Comparison of ENCODE assay signal across 5 cellular contexts in genomic region chr4:41496980-41497379, GRCh38. TPM values are rescaled to one million over a fixed set of nuclear protein-coding genes. Genes with fewer than 3 reads are reported as not detected.
"Had no signal": no experiment of that assay in that cellular context is flagged by ENCODE, and none has a peak within 500 bp of the region (broad histone marks: within the 10 kb centered on the region; RNA-seq: fewer than 3 reads in every experiment).

No MANE protein-coding gene starts in this region.

- H3K4me3 Mint-ChIP-seq: GM23338, H9 had no signal

- H3K4me1 Mint-ChIP-seq: GM23338 had no signal

- ATAC-seq: GM23338, K562 had no signal

- H3K4me3 ChIP-seq: GM23338, K562 had no signal

- H3K27ac Mint-ChIP-seq: GM23338, H9 had no signal

- DNase-seq: H9, HCEC 1CT, IMR-90 had no signal

RNA-seq across cellular contexts. Expression of gene LIMCH1, which starts 41.0 kb away (rescaled TPM):
- polyA plus RNA-seq: K562 had no signal
